In genomic region chr1:162799995-162800830, GRCh38 we compare ENCODE assay signal across 8 cellular contexts. TPM values are rescaled to one million over a fixed set of nuclear protein-coding genes. Genes with fewer than 3 reads are reported as not detected.
DNase-seq lines count a peak whose midpoint lies in the region; ATAC-seq, FAIRE-seq and TF ChIP-seq lines count a peak whose summit lies in the region.
"Not testable (repeated sequence)": the region's sequence is repeated elsewhere in the genome, so short reads cannot be mapped to it uniquely, and the experiment has no call there.

No MANE protein-coding gene starts in this region.

- not testable (repeated sequence) for H3K36me3 ChIP-seq in SJSA1; aorta (ENCODE audit: control insufficient read depth in 1 of 2, insufficient read depth in 2 of 2, low read length in 1 of 2)
- peaks cover 14% of the 10 kb centered on the region for H3K36me3 ChIP-seq in mammary epithelial cell (ENCODE audit: insufficient read depth, low read length)
- H3K36me3 ChIP-seq in heart left ventricle, result peaks cover 0 to 76% (median 58%) of the 10 kb centered on the region in 9 donors
- H3K36me3 ChIP-seq in neuronal stem cell (replicated peaks in 1 of 2; ENCODE audit: control insufficient read depth in 2 of 2, insufficient read depth in 2 of 2, low read length in 2 of 2), result peaks cover 8 to 87% of the 10 kb centered on the region in 2 donors

- DNase-seq in GM04503 (ENCODE audit: low read depth), result peak; percentile 31
- peak; percentile 15 for DNase-seq in HTR-8/SVneo (ENCODE audit: insufficient read length, low spot score)
- DNase-seq in NCI-H2196 (lab: John Stamatoyannopoulos, UW; ENCODE audit: unreplicated experiment), result peak; percentile 64
- peak; percentile 49 to 73 for DNase-seq in SJSA1 (ENCODE audit: low read depth in 1 of 2, low spot score in 2 of 2)
- peak; percentile 55 for DNase-seq in mammary epithelial cell
- DNase-seq in heart left ventricle, result peak in 4 of 5 donors; percentile 56 to 69 (median 62)
- DNase-seq in neuronal stem cell (ENCODE audit: low spot score), result peak; percentile 15
- peak in 1 of 2 donors; percentile 62 for DNase-seq in aorta

- H3K4me3 ChIP-seq in SJSA1; mammary epithelial cell (replicated peaks in 1 of 3; ENCODE audit: insufficient read depth in 1 of 3, low read depth in 2 of 3, low read length in 3 of 3); heart left ventricle; neuronal stem cell (ENCODE audit: low read length in 2 of 2); aorta (ENCODE audit: low read length in 2 of 2): not testable (repeated sequence)

- TF ChIP-seq POLR2A in heart left ventricle (IDR thresholded peaks at IDR 0.05), result not testable (repeated sequence)

- CTCF ChIA-PET in mammary epithelial cell (lab: Charles Lee; ENCODE audit: low non-redundant PET), result interaction anchor here (0.5 to 1.2 kb wide), 9 partner anchors 28 to 744 kb away, joined by 3 to 7 read pairs (median 4); no protein-coding TSS in a partner anchor

- H2BK5ac ChIP-seq in neuronal stem cell (ENCODE audit: low read length), result not testable (repeated sequence)

- H3K14ac ChIP-seq in neuronal stem cell (ENCODE audit: low read length), result not testable (repeated sequence)

- not testable (repeated sequence) for H3K4me1 ChIP-seq in SJSA1 (replicated peaks); mammary epithelial cell (ENCODE audit: insufficient read depth, low read length); heart left ventricle; neuronal stem cell (ENCODE audit: control insufficient read depth in 2 of 2, insufficient read depth in 1 of 2, low read depth in 1 of 2, low read length in 2 of 2); aorta (ENCODE audit: control insufficient read depth in 1 of 2, insufficient read depth in 2 of 2, low read length in 2 of 2)

- H2AK5ac ChIP-seq in neuronal stem cell (ENCODE audit: low read depth, low read length), result not testable (repeated sequence)

- dilution Hi-C loops in mammary epithelial cell (cut with HindIII; ENCODE audit: low sequenced_read_pairs), result not testable (repeated sequence)

- not testable (repeated sequence) for H3K4me2 ChIP-seq in mammary epithelial cell (ENCODE audit: insufficient read depth, low read depth, low read length); neuronal stem cell (ENCODE audit: insufficient read depth, low read length, poor library complexity, severe bottlenecking)

- not testable (repeated sequence) for H3K9ac ChIP-seq in mammary epithelial cell (ENCODE audit: insufficient read depth, low read length); neuronal stem cell (ENCODE audit: low read depth, low read length, poor library complexity)

- WGBS in mammary epithelial cell (ENCODE audit: low coverage, missing lambda C conversion rate), result 39% methylated on average over 6 of the region's 6 CpGs
- whole genome bisulfite sequencing in heart left ventricle, 4 donors, result 37 to 52% (median 46%) methylated on average over 6 of the region's 6 CpGs
- no CpG with 5 or more reads among the region's 6 CpGs for WGBS in neuronal stem cell (ENCODE audit: extremely low coverage in 2 of 2, insufficient read length in 2 of 2, insufficient replicate concordance in 1 of 2), 2 donors
- 36 to 39% methylated on average over 6 of the region's 6 CpGs for WGBS in aorta, 2 donors

- not testable (repeated sequence) for H3K4ac ChIP-seq in neuronal stem cell (ENCODE audit: low read length)

- H4K20me1 ChIP-seq in mammary epithelial cell (ENCODE audit: insufficient read depth, low read length), result not testable (repeated sequence)

- H3K9me3 ChIP-seq in SJSA1 (replicated peaks); mammary epithelial cell (replicated peaks; ENCODE audit: insufficient read depth, low read length); heart left ventricle; neuronal stem cell (replicated peaks in 1 of 2; ENCODE audit: control insufficient read depth in 2 of 2, insufficient read depth in 1 of 2, low read depth in 1 of 2, low read length in 2 of 2); aorta (ENCODE audit: control insufficient read depth, low read length): not testable (repeated sequence)

- H3K23ac ChIP-seq in neuronal stem cell (ENCODE audit: low read depth, low read length, poor library complexity), result not testable (repeated sequence)

- not testable (repeated sequence) for H2BK15ac ChIP-seq in neuronal stem cell (ENCODE audit: low read length)

- H4K91ac ChIP-seq in neuronal stem cell (ENCODE audit: low read depth, low read length, poor library complexity), result not testable (repeated sequence)

- H3K79me2 ChIP-seq in mammary epithelial cell (ENCODE audit: insufficient read depth, low read length), result peaks cover 24% of the 10 kb centered on the region

- ATAC-seq in heart left ventricle (peak; percentile 75 to 92 (median 88)), aorta (ENCODE audit: low FRiP score) (peak; percentile 90)

- not testable (repeated sequence) for H3K27me3 ChIP-seq in SJSA1 (replicated peaks); mammary epithelial cell (ENCODE audit: insufficient read depth, low read length); heart left ventricle; neuronal stem cell (ENCODE audit: control insufficient read depth in 3 of 3, insufficient read depth in 3 of 3, low read depth in 1 of 3, low read length in 3 of 3); aorta (ENCODE audit: control insufficient read depth in 1 of 2, insufficient read depth in 2 of 2, low read length in 1 of 2)

- not testable (repeated sequence) for H3K27ac ChIP-seq in SJSA1; mammary epithelial cell (ENCODE audit: insufficient read depth, low read depth, low read length); neuronal stem cell (replicated peaks; ENCODE audit: low read length); aorta (ENCODE audit: low read depth in 1 of 2, low read length in 2 of 2)
- peak overlapping the region in 1 of 12 donors; percentile 5 for H3K27ac ChIP-seq in heart left ventricle

- intact Hi-C loops in mammary epithelial cell (cut with micrococcal nuclease) (loop anchor here (1.0 to 5.0 kb wide), 2 partner anchors 187 to 443 kb away; no protein-coding TSS in a partner anchor), heart left ventricle (cut with DNase I) (loop anchor here in 9 of 10 donors (2.0 to 10.0 kb wide), 4 partner anchors 178 to 187 kb away; no protein-coding TSS in a partner anchor), aorta (cut with DNase I) (loop anchor here (5.0 kb wide), 1 partner anchor 188 kb away; no protein-coding TSS in a partner anchor)

- TF ChIP-seq CTCF in mammary epithelial cell (conservative IDR thresholded peaks at IDR 0.05 in 1 of 2, IDR thresholded peaks at IDR 0.05 in 1 of 2; ENCODE audit: extremely low read depth in 1 of 2, insufficient read depth in 1 of 2, low read depth in 1 of 2, low read length in 2 of 2) (peak; percentile 58 to 65), heart left ventricle (IDR thresholded peaks at IDR 0.05) (peak; percentile 31 to 69 (median 60))

- FAIRE-seq in HTR-8/SVneo (lab: Jason Lieb, UNC), result peak; percentile 33

- H2BK12ac ChIP-seq in neuronal stem cell (ENCODE audit: low read length), result not testable (repeated sequence)

- H2BK120ac ChIP-seq in neuronal stem cell (ENCODE audit: low read depth, low read length), result not testable (repeated sequence)

- BruUV-seq in mammary epithelial cell (replicated peaks; lab: Mats Ljungman, UMichigan), result not testable (repeated sequence)

- H3K79me1 ChIP-seq in neuronal stem cell (ENCODE audit: low read depth, low read length), result not testable (repeated sequence)

- in situ Hi-C loops in mammary epithelial cell (cut with MboI; ENCODE audit: low sequenced_read_pairs in 2 of 2), result loop anchor here (10.0 kb wide), 1 partner anchor 175 kb away; no protein-coding TSS in a partner anchor

- H4K8ac ChIP-seq in neuronal stem cell (ENCODE audit: low read depth, low read length), result not testable (repeated sequence)

- not testable (repeated sequence) for H2AFZ ChIP-seq in mammary epithelial cell (ENCODE audit: low read depth, low read length); neuronal stem cell (ENCODE audit: low read length)

- not testable (repeated sequence) for H3K18ac ChIP-seq in neuronal stem cell (ENCODE audit: low read length)

RNA-seq across cellular contexts. Expression of gene HSD17B7, which starts 9.7 kb away (rescaled TPM):
- total RNA-seq in SJSA1 (2014; rRNA removed; shearing (Covaris generic)), result 9.9 and 12.3 TPM in 2 replicates
- 10 to 100 TPM; 17.7 to 29.0 TPM for total RNA-seq in mammary epithelial cell
- 43.5 TPM for polyA plus RNA-seq in mammary epithelial cell
- 78.1 TPM for polyA minus RNA-seq in mammary epithelial cell
- 1 to 10 TPM; 2.6 to 6.9 (median 4.0) TPM for total RNA-seq in heart left ventricle
- polyA plus RNA-seq in heart left ventricle, result 10 to 100 TPM in 1 of 2 donors, 1 to 10 TPM in 1; 2.7 to 15.9 TPM
- 45.6 TPM for polyA plus RNA-seq in neuronal stem cell (2013, experiment 1 of 2)
- 46.5 TPM for polyA plus RNA-seq in neuronal stem cell (2013, experiment 2 of 2)
- total RNA-seq in aorta, result 10 to 100 TPM; 12.8 to 15.4 TPM
- polyA plus RNA-seq in aorta, result 10 to 100 TPM in 1 of 2 donors, 1 to 10 TPM in 1; 3.6 to 15.0 TPM
